In genomic region chr12:2375871-2376270, GRCh38 we compare ENCODE assay signal across 18 cellular contexts.
"Had no signal": no experiment of that assay in that cellular context is flagged by ENCODE, and none has a peak within 500 bp of the region (broad histone marks: within the 10 kb centered on the region; RNA-seq: fewer than 3 reads in every experiment).

No MANE protein-coding gene starts in this region.

- H3K4me1 ChIP-seq: tibial nerve had no signal

- H3K27me3 Mint-ChIP-seq: stimulated activated naive CD8-positive, alpha-beta T cell treated with anti-CD3 and anti-CD28 coated beads, Interleukin-15, Interleukin-2, amounts not matched to agents 100 ng/mL and 50 ng/mL, for 24 hours had no signal

- H3K9me3 Mint-ChIP-seq: central memory CD8-positive, alpha-beta T cell; stimulated activated naive CD8-positive, alpha-beta T cell treated with anti-CD3 and anti-CD28 coated beads, Interleukin-15, Interleukin-2, amounts not matched to agents 100 ng/mL and 50 ng/mL, for 24 hours had no signal

- ATAC-seq: gastroesophageal sphincter; left lobe of liver; lower lobe of right lung; naive thymus-derived CD8-positive, alpha-beta T cell; right cardiac atrium; stimulated activated memory B cell treated with anti-CD40 and anti-IgM and Interleukin-4, amounts not matched to agents 10 μg/mL and 1 μg/mL and 100 μg/mL, for 72 hours had no signal

- H3K36me3 ChIP-seq: esophagus muscularis mucosa, gastroesophageal sphincter, lower lobe of right lung, tibial nerve had no signal

- DNase-seq: cortex of kidney; dorsolateral prefrontal cortex; effector CD8-positive, alpha-beta T cell; glutamatergic neuron; islet precursor cell; lower lobe of right lung; mesenchymal stem cell; naive thymus-derived CD8-positive, alpha-beta T cell; right cardiac atrium; stimulated activated CD4-positive, alpha-beta T cell treated with anti-CD3 and anti-CD28 coated beads, Interleukin-4, amount 100 ng/mL, for 24 hours had no signal

- H3K36me3 Mint-ChIP-seq: naive thymus-derived CD8-positive, alpha-beta T cell; stimulated activated memory B cell treated with anti-CD40 and anti-IgM and Interleukin-4, amounts not matched to agents 10 μg/mL and 1 μg/mL and 100 μg/mL, for 72 hours had no signal

- H3K27me3 ChIP-seq: dorsolateral prefrontal cortex, esophagus muscularis mucosa, gastroesophageal sphincter, tibial nerve had no signal

- H3K4me3 ChIP-seq: dorsolateral prefrontal cortex, esophagus muscularis mucosa, gastroesophageal sphincter, lower lobe of right lung, tibial nerve had no signal

- H3K9me3 ChIP-seq: esophagus muscularis mucosa, gastroesophageal sphincter, lower lobe of right lung, tibial nerve had no signal

- H3K27ac ChIP-seq: dorsolateral prefrontal cortex, epithelial cell of prostate, esophagus muscularis mucosa, gastroesophageal sphincter, lower lobe of right lung, tibial nerve had no signal

- H3K4me3 Mint-ChIP-seq: central memory CD8-positive, alpha-beta T cell; naive thymus-derived CD8-positive, alpha-beta T cell; stimulated activated memory B cell treated with anti-CD40 and anti-IgM and Interleukin-4, amounts not matched to agents 10 μg/mL and 1 μg/mL and 100 μg/mL, for 72 hours; stimulated activated naive CD8-positive, alpha-beta T cell treated with anti-CD3 and anti-CD28 coated beads, Interleukin-15, Interleukin-2, amounts not matched to agents 100 ng/mL and 50 ng/mL, for 24 hours had no signal

- H3K27ac Mint-ChIP-seq: naive thymus-derived CD8-positive, alpha-beta T cell; stimulated activated memory B cell treated with anti-CD40 and anti-IgM and Interleukin-4, amounts not matched to agents 10 μg/mL and 1 μg/mL and 100 μg/mL, for 72 hours; stimulated activated naive CD8-positive, alpha-beta T cell treated with anti-CD3 and anti-CD28 coated beads, Interleukin-15, Interleukin-2, amounts not matched to agents 100 ng/mL and 50 ng/mL, for 24 hours had no signal
